In genomic region chr5:62182802-62183201, GRCh38 we compare ENCODE assay signal across 28 cellular contexts.
"Had no signal": no experiment of that assay in that cellular context is flagged by ENCODE, and none has a peak within 500 bp of the region (broad histone marks: within the 10 kb centered on the region; RNA-seq: fewer than 3 reads in every experiment).

No MANE protein-coding gene starts in this region.

- H3K4me1 Mint-ChIP-seq: natural killer cell; nephron; neural progenitor cell; stimulated activated effector memory CD8-positive, alpha-beta T cell treated with anti-CD3 and anti-CD28 coated beads, Interleukin-12 subunit alpha, Interleukin-12 subunit beta, amount 100 ng/mL, for 72 hours; stimulated activated naive B cell treated with anti-CD40 and anti-IgM and Interleukin-4, amounts not matched to agents 10 μg/mL and 1 μg/mL and 100 μg/mL, for 72 hours had no signal

- H3K36me3 ChIP-seq: neural progenitor cell, ovary, right lobe of liver, sigmoid colon, stomach, thoracic aorta, thyroid gland, tibial nerve, upper lobe of left lung, uterus had no signal

- H3K4me3 ChIP-seq: neural progenitor cell, ovary, psoas muscle, right lobe of liver, sigmoid colon, stomach, thoracic aorta, thyroid gland, tibial nerve, upper lobe of left lung, uterus had no signal

- H2AFZ ChIP-seq: neural progenitor cell, parathyroid adenoma had no signal

- DNase-seq: natural killer cell; occipital lobe; ovary; posterior cingulate gyrus; psoas muscle; right cardiac atrium; right lobe of liver; sigmoid colon; small intestine; stimulated activated CD4-positive, alpha-beta T cell treated with anti-CD3 and anti-CD28 coated beads, Interleukin-15, amount 100 ng/mL, for 24 hours; stimulated activated CD4-positive, alpha-beta T cell treated with anti-CD3 and anti-CD28 coated beads, Interleukin-2, amount 100 ng/mL, for 24 hours; stimulated activated CD4-positive, alpha-beta T cell treated with anti-CD3 and anti-CD28 coated beads, Interleukin-2, amount 100 ng/mL, for 48 hours; stimulated activated CD4-positive, alpha-beta T cell treated with anti-CD3 and anti-CD28 coated beads, Interleukin-4, amount 100 ng/mL, for 24 hours; stimulated activated naive B cell treated with anti-CD40 and anti-IgM and Interleukin-4, amounts not matched to agents 10 μg/mL and 1 μg/mL and 100 μg/mL, for 72 hours; stimulated activated naive CD4-positive, alpha-beta T cell treated with Interleukin-2 at 50 U/mL for 16 hours; stomach; thyroid gland; trophoblast cell; upper lobe of left lung; uterus had no signal

- ATAC-seq: natural killer cell; psoas muscle; right cardiac atrium; right lobe of liver; stimulated activated effector memory CD8-positive, alpha-beta T cell treated with anti-CD3 and anti-CD28 coated beads, Interleukin-12 subunit alpha, Interleukin-12 subunit beta, amount 100 ng/mL, for 72 hours; stimulated activated naive B cell treated with anti-CD40 and anti-IgM and Interleukin-4, amounts not matched to agents 10 μg/mL and 1 μg/mL and 100 μg/mL, for 72 hours had no signal

- H3K27ac ChIP-seq: neural progenitor cell, ovary, parathyroid adenoma, psoas muscle, right lobe of liver, sigmoid colon, stomach, thoracic aorta, thyroid gland, tibial nerve, upper lobe of left lung, uterus had no signal

- H3K9me3 ChIP-seq: ovary, psoas muscle, right lobe of liver, sigmoid colon, stomach, thoracic aorta, thyroid gland, tibial nerve, upper lobe of left lung, uterus had no signal

- H3K4me3 Mint-ChIP-seq: natural killer cell; nephron; neural progenitor cell; stimulated activated effector memory CD8-positive, alpha-beta T cell treated with anti-CD3 and anti-CD28 coated beads, Interleukin-12 subunit alpha, Interleukin-12 subunit beta, amount 100 ng/mL, for 72 hours; stimulated activated naive B cell treated with anti-CD40 and anti-IgM and Interleukin-4, amounts not matched to agents 10 μg/mL and 1 μg/mL and 100 μg/mL, for 72 hours; stimulated activated naive CD8-positive, alpha-beta T cell treated with anti-CD3 and anti-CD28 coated beads, Interleukin-15, Interleukin-2, amounts not matched to agents 100 ng/mL and 50 ng/mL, for 24 hours had no signal

- H3K27ac Mint-ChIP-seq: natural killer cell; nephron; neural progenitor cell; progenitor cell of endocrine pancreas; stimulated activated effector memory CD8-positive, alpha-beta T cell treated with anti-CD3 and anti-CD28 coated beads, Interleukin-12 subunit alpha, Interleukin-12 subunit beta, amount 100 ng/mL, for 72 hours; stimulated activated naive B cell treated with anti-CD40 and anti-IgM and Interleukin-4, amounts not matched to agents 10 μg/mL and 1 μg/mL and 100 μg/mL, for 72 hours; stimulated activated naive CD8-positive, alpha-beta T cell treated with anti-CD3 and anti-CD28 coated beads, Interleukin-15, Interleukin-2, amounts not matched to agents 100 ng/mL and 50 ng/mL, for 24 hours had no signal

- H3K79me2 ChIP-seq: parathyroid adenoma had no signal

- H3K36me3 Mint-ChIP-seq: natural killer cell; neural progenitor cell; stimulated activated effector memory CD8-positive, alpha-beta T cell treated with anti-CD3 and anti-CD28 coated beads, Interleukin-12 subunit alpha, Interleukin-12 subunit beta, amount 100 ng/mL, for 72 hours; stimulated activated naive B cell treated with anti-CD40 and anti-IgM and Interleukin-4, amounts not matched to agents 10 μg/mL and 1 μg/mL and 100 μg/mL, for 72 hours had no signal

- H3K9me3 Mint-ChIP-seq: natural killer cell; nephron; neural progenitor cell; stimulated activated effector memory CD8-positive, alpha-beta T cell treated with anti-CD3 and anti-CD28 coated beads, Interleukin-12 subunit alpha, Interleukin-12 subunit beta, amount 100 ng/mL, for 72 hours; stimulated activated naive B cell treated with anti-CD40 and anti-IgM and Interleukin-4, amounts not matched to agents 10 μg/mL and 1 μg/mL and 100 μg/mL, for 72 hours; stimulated activated naive CD8-positive, alpha-beta T cell treated with anti-CD3 and anti-CD28 coated beads, Interleukin-15, Interleukin-2, amounts not matched to agents 100 ng/mL and 50 ng/mL, for 24 hours had no signal

- FAIRE-seq: small intestine had no signal

- H3K27me3 ChIP-seq: neural progenitor cell, ovary, right lobe of liver, sigmoid colon, stomach, thyroid gland, tibial nerve, upper lobe of left lung, uterus had no signal

- H3K9ac ChIP-seq: neural progenitor cell, parathyroid adenoma had no signal

- H3K4me1 ChIP-seq: parathyroid adenoma, psoas muscle, right lobe of liver, sigmoid colon, stomach, thyroid gland, tibial nerve, upper lobe of left lung, uterus had no signal

- H3K4me2 ChIP-seq: neural progenitor cell had no signal
